ENCODE assay signal across 14 cellular contexts in genomic region chr12:6374781-6375150, GRCh38. TPM values are rescaled to one million over a fixed set of nuclear protein-coding genes. Genes with fewer than 3 reads are reported as not detected.
DNase-seq lines count a peak whose midpoint lies in the region; TF ChIP-seq lines count a peak whose summit lies in the region.
"Had no signal": no experiment of that assay in that cellular context is flagged by ENCODE, and none has a peak within 500 bp of the region (broad histone marks: within the 10 kb centered on the region; RNA-seq: fewer than 3 reads in every experiment).

No MANE protein-coding gene starts in this region.

- TF ChIP-seq CTCF in WERI-Rb-1 (IDR thresholded peaks at IDR 0.05; ENCODE audit: low read depth, low read length) (no peak), prostate gland (IDR thresholded peaks at IDR 0.05) (no peak)

- H3K36me3 ChIP-seq in ES-I3 (ENCODE audit: insufficient read depth, low read length) (no peaks in the 10 kb centered on the region), WERI-Rb-1 (no peaks in the 10 kb centered on the region), iPS-15b (ENCODE audit: control insufficient read depth, insufficient read depth, low read length) (peaks cover 4% of the 10 kb centered on the region), prostate gland (no peaks in the 10 kb centered on the region)
- H3K36me3 ChIP-seq: BLaER1 treated with 17β-estradiol and CSF1 and Interleukin-3, amounts not matched to agents 10 nM and 100 nM; ovary had no signal

- 55% methylated on average over 7 of the region's 7 CpGs for WGBS in prostate gland

- H3K9ac ChIP-seq in ES-I3 (ENCODE audit: low read depth, low read length) (peak overlapping the region; percentile 66), iPS-15b (ENCODE audit: low read depth, low read length) (peak overlapping the region; percentile 84)

- DNase-seq in WERI-Rb-1 (no peak), prostate gland (ENCODE audit: low spot score) (no peak), NCI-H187 (lab: John Stamatoyannopoulos, UW) (no peak), NCI-H146 (lab: John Stamatoyannopoulos, UW) (no peak), NCI-H2171 treated with DMSO at 0.1 percent for 48 hours (lab: John Stamatoyannopoulos, UW) (no peak)
- DNase-seq in stimulated activated CD4-positive, alpha-beta T cell treated with anti-CD3 and anti-CD28 coated beads, Interleukin-2, amount 100 ng/mL, for 24 hours = no peak
- DNase-seq: activated CD8-positive, alpha-beta memory T cell treated with anti-CD3 and anti-CD28 coated beads, Interleukin-2, amount 50 U/mL, for 48 hours; immature natural killer cell; NCI-H1694; T-helper 9 cell had no signal

- H3K4me3 ChIP-seq in WERI-Rb-1 (ENCODE audit: low read depth, low read length) (no peak overlapping the region), iPS-15b (ENCODE audit: low read depth, low read length) (peak overlapping the region; percentile 96), prostate gland (peak overlapping the region; percentile 6 to 28)
- H3K4me3 ChIP-seq: BLaER1 treated with 17β-estradiol and CSF1 and Interleukin-3, amounts not matched to agents 10 nM and 100 nM; ovary had no signal

- H3K9me3 ChIP-seq in ES-I3 (ENCODE audit: control insufficient read depth, insufficient read depth, low read length) = no peaks in the 10 kb centered on the region
- no peaks in the 10 kb centered on the region for H3K9me3 ChIP-seq in WERI-Rb-1 (ENCODE audit: severe bottlenecking)
- H3K9me3 ChIP-seq in iPS-15b (ENCODE audit: control insufficient read depth, insufficient read depth, low read length) = no peaks in the 10 kb centered on the region
- H3K9me3 ChIP-seq in prostate gland = no peaks in the 10 kb centered on the region
- H3K9me3 ChIP-seq: BLaER1 treated with 17β-estradiol and CSF1 and Interleukin-3, amounts not matched to agents 10 nM and 100 nM; ovary had no signal

- intact Hi-C loops in prostate gland (cut with DNase I) = no loop called here

- H3K27ac ChIP-seq in WERI-Rb-1 = peak overlapping the region; percentile 50; the same call in 1 of the 2 replicates
- H3K27ac ChIP-seq in prostate gland = peak overlapping the region; percentile 83 to 87

- peaks cover 37% of the 10 kb centered on the region for H3K4me1 ChIP-seq in ES-I3 (ENCODE audit: insufficient read depth, low read length)
- H3K4me1 ChIP-seq in iPS-15b (ENCODE audit: control insufficient read depth, insufficient read depth, low read length) = peaks cover 26% of the 10 kb centered on the region
- peaks cover 52% of the 10 kb centered on the region for H3K4me1 ChIP-seq in prostate gland (replicated peaks)

- TF ChIP-seq POLR2A in prostate gland (IDR thresholded peaks at IDR 0.05) = no peak

- H3K27me3 ChIP-seq in WERI-Rb-1 (ENCODE audit: insufficient read depth, low read depth, severe bottlenecking) (no peaks in the 10 kb centered on the region), iPS-15b (ENCODE audit: control insufficient read depth, insufficient read depth, low read length) (no peaks in the 10 kb centered on the region), prostate gland (replicated peaks; ENCODE audit: insufficient read depth) (no peaks in the 10 kb centered on the region)
- H3K27me3 ChIP-seq: ovary had no signal

RNA-seq across cellular contexts. Expression of gene SCNN1A, which starts 0.6 kb away (rescaled TPM):
- 100 to 1,000 TPM; 128 to 211 TPM for total RNA-seq in prostate gland

RNA-seq across cellular contexts. Expression of gene LTBR, which starts 9.2 kb away (rescaled TPM):
- 100 to 1,000 TPM; 186 to 264 TPM for total RNA-seq in prostate gland

RNA-seq across cellular contexts. Expression of gene TNFRSF1A, which starts 32.9 kb away (rescaled TPM):
- 100 to 1,000 TPM in 1 of 2 donors, 10 to 100 TPM in 1; 91.1 to 168 TPM for total RNA-seq in prostate gland
